ENCODE assay signal across 8 cellular contexts in the genomic region with DNA sequence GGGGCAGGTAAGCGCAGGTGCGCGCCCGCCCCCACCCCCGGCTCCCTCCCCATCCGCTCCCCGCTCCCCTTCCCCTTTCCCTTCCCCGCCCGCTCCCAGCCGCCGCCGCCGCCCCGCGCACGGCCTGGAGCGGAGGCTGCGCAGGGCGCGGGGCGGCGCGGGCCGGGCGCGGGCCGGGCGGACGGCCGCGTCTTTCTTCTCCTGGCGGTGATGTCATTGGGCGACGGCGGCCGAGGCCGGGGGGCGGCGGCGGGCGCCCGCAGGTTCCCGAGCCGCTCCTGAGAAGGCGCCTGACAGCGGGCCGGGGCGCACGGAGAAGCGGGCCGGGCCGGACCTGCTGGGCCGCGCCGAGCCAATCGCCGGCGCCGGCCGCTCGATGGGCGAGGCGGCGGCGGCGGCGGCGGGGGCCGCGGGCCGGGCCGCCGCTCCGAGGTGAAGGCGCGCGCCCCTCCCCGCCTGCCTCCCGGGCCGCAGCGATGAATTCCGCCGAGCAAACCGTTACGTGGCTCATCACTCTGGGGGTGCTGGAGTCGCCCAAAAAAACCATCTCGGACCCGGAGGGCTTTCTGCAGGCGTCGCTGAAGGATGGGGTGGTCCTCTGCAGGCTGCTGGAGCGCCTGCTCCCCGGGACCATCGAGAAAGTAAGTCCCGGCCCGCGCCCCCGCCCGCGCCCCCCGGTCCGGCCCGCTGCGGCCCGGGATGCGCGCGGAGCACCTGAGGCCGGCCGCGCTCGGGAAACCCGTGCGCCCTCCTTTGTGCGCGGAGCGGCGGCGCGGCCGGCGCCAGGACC. TPM values are rescaled to one million over a fixed set of nuclear protein-coding genes. Genes with fewer than 3 reads are reported as not detected.
DNase-seq lines count a peak whose midpoint lies in the region; ATAC-seq, FAIRE-seq and TF ChIP-seq lines count a peak whose summit lies in the region.

A gene with protein sequence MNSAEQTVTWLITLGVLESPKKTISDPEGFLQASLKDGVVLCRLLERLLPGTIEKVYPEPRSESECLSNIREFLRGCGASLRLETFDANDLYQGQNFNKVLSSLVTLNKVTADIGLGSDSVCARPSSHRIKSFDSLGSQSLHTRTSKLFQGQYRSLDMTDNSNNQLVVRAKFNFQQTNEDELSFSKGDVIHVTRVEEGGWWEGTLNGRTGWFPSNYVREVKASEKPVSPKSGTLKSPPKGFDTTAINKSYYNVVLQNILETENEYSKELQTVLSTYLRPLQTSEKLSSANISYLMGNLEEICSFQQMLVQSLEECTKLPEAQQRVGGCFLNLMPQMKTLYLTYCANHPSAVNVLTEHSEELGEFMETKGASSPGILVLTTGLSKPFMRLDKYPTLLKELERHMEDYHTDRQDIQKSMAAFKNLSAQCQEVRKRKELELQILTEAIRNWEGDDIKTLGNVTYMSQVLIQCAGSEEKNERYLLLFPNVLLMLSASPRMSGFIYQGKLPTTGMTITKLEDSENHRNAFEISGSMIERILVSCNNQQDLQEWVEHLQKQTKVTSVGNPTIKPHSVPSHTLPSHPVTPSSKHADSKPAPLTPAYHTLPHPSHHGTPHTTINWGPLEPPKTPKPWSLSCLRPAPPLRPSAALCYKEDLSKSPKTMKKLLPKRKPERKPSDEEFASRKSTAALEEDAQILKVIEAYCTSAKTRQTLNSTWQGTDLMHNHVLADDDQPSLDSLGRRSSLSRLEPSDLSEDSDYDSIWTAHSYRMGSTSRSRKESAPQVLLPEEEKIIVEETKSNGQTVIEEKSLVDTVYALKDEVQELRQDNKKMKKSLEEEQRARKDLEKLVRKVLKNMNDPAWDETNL (plus strand): TSS at position 260 of the 790 bp plus-strand sequence. CDS start 217 bp downstream, at position 477.

- H3K27me3 ChIP-seq in mucosa of rectum (ENCODE audit: control insufficient read depth in 2 of 2, insufficient read depth in 2 of 2, low read length in 2 of 2), result peaks cover 41 to 43% of the 10 kb centered on the region in 2 donors

- peak; percentile 68 for DNase-seq in AG20443 (ENCODE audit: low spot score)
- DNase-seq in endothelial cell (ENCODE audit: low spot score), result peak; percentile 46
- peak; percentile 44 for DNase-seq in urothelium cell line (ENCODE audit: low spot score)
- DNase-seq in RCC 7860 (ENCODE audit: low spot score), result no peak
- DNase-seq in activated CD4-positive, alpha-beta T cell treated with anti-CD3 and anti-CD28 coated beads for 1 hour, result no peak

- H3K4me3 ChIP-seq in mucosa of rectum (ENCODE audit: low read length in 2 of 2), result peak within 1 kb of the TSS; percentile 56 to 75

- H3K27me3 Mint-ChIP-seq in endothelial cell (ENCODE audit: unreplicated experiment), result peaks cover 10% of the 10 kb centered on the region

- no peak for TF ChIP-seq CTCF in endothelial cell (IDR thresholded peaks at IDR 0.05; ENCODE audit: unreplicated experiment)

- peak within 1 kb of the TSS; percentile 95 for H3K27ac Mint-ChIP-seq in endothelial cell (ENCODE audit: unreplicated experiment)

- H3K9me3 Mint-ChIP-seq in endothelial cell (ENCODE audit: unreplicated experiment), result no peaks in the 10 kb centered on the region

- no peaks in the 10 kb centered on the region for H3K36me3 ChIP-seq in mucosa of rectum (ENCODE audit: control insufficient read depth in 2 of 2, insufficient read depth in 2 of 2, low read length in 2 of 2)

- ATAC-seq in GM19452 (IDR thresholded peaks at IDR 0.05; ENCODE audit: unreplicated experiment) (peak; percentile 48), SK-N-SH treated with all-trans-retinoic acid at 6 μM for 48 hours (peak; percentile 28; the same call in 1 of the 3 replicates)

- peak within 1 kb of the TSS in 1 of 2 donors; percentile 47 for H3K9ac ChIP-seq in mucosa of rectum (ENCODE audit: low read depth in 1 of 2, low read length in 2 of 2)

- H3K4me1 Mint-ChIP-seq in endothelial cell (ENCODE audit: unreplicated experiment), result peaks cover 36% of the 10 kb centered on the region

- H3K9me3 ChIP-seq in mucosa of rectum (ENCODE audit: control insufficient read depth in 2 of 2, low read length in 2 of 2), result no peaks in the 10 kb centered on the region

- FAIRE-seq in urothelium cell line (lab: Jason Lieb, UNC) (no peak), RCC 7860 (lab: Jason Lieb, UNC) (no peak)

- peaks cover 12% of the 10 kb centered on the region for H3K36me3 Mint-ChIP-seq in endothelial cell (ENCODE audit: low read depth, unreplicated experiment)

- peak within 1 kb of the TSS in 1 of 2 donors; percentile 23 for H3K27ac ChIP-seq in mucosa of rectum (ENCODE audit: low read depth in 2 of 2, low read length in 2 of 2)

- H3K4me3 Mint-ChIP-seq in endothelial cell (ENCODE audit: unreplicated experiment), result peak within 1 kb of the TSS; percentile 99

- H3K4me1 ChIP-seq in mucosa of rectum (ENCODE audit: control insufficient read depth in 2 of 2, insufficient read depth in 2 of 2, low read length in 2 of 2), result peaks cover 2 to 4% of the 10 kb centered on the region in 2 donors

TF ChIP-seq in SK-N-SH treated with all-trans-retinoic acid at 6 μM for 48 hours, 23 proteins besides CTCF, POLR2A, EP300 and RAD21:
- TF ChIP-seq ESRRG (CRISPR knock-in tag; IDR thresholded peaks at IDR 0.05), result no peak

RNA-seq across cellular contexts. Expression of the gene that starts here (rescaled TPM):
- total RNA-seq in endothelial cell (ENCODE audit: unreplicated experiment), result 270 TPM

Comparison
In these comparisons a context has a peak if more than half of its experiments do, and no peak if none do; other contexts are left out.
1. DNase-seq: peak in AG20443 (single experiment), endothelial cell (single experiment) and urothelium cell line (single experiment); none in RCC 7860 (single experiment) and activated CD4-positive, alpha-beta T cell treated with anti-CD3 and anti-CD28 coated beads for 1 hour (single experiment).